Comparison of ENCODE assay signal across 14 cellular contexts in genomic region chr17:43983196-43983514, GRCh38. TPM values are rescaled to one million over a fixed set of nuclear protein-coding genes. Genes with fewer than 3 reads are reported as not detected.
A peak's percentile ranks its signal among the peaks of the same experiment; 100 is the strongest.
DNase-seq lines count a peak whose midpoint lies in the region; ATAC-seq and TF ChIP-seq lines count a peak whose summit lies in the region.
"Had no signal": no experiment of that assay in that cellular context is flagged by ENCODE, and none has a peak within 500 bp of the region (broad histone marks: within the 10 kb centered on the region; RNA-seq: fewer than 3 reads in every experiment).

No MANE protein-coding gene starts in this region.

- peak overlapping the region in 6 of 11 experiments; percentile 28 to 64 (median 54); a peak in 7 of 22 replicates for H3K4me2 ChIP-seq in BLaER1 treated with 17β-estradiol and CSF1 and Interleukin-3, amounts not matched to agents 10 nM and 100 nM
- H3K4me2 ChIP-seq in parathyroid adenoma (ENCODE audit: low read length), result peak overlapping the region; percentile 72

- peaks cover 0 to 8% (median 5%) of the 10 kb centered on the region in 10 experiments; a peak in 8 of 20 replicates for H3K4me1 ChIP-seq in BLaER1 treated with 17β-estradiol and CSF1 and Interleukin-3, amounts not matched to agents 10 nM and 100 nM
- H3K4me1 ChIP-seq in iPS-18a (ENCODE audit: control insufficient read depth, low read depth, low read length), result peaks cover 3% of the 10 kb centered on the region
- H3K4me1 ChIP-seq in parathyroid adenoma, result peaks cover 47% of the 10 kb centered on the region
- H3K4me1 ChIP-seq in testis, result no peaks in the 10 kb centered on the region

- peak overlapping the region; percentile 45 for H3K4me3 Mint-ChIP-seq in T-helper 17 cell

- TF ChIP-seq CTCF in parathyroid adenoma (IDR thresholded peaks at IDR 0.05) (no peak), testis (IDR thresholded peaks at IDR 0.05) (no peak)

- ATAC-seq in T-helper 17 cell, result no peak
- ATAC-seq: gastrocnemius medialis had no signal

- H3K27me3 Mint-ChIP-seq in T-helper 17 cell, result peaks cover 60% of the 10 kb centered on the region

- peak overlapping the region; percentile 96 for H2AFZ ChIP-seq in parathyroid adenoma

- intact Hi-C loops in testis (cut with DNase I; ENCODE audit: low total_unique reads), result no loop called here

- no peak overlapping the region for H3K27ac ChIP-seq in BLaER1 treated with 17β-estradiol and CSF1 and Interleukin-3, amounts not matched to agents 10 nM and 100 nM
- H3K27ac ChIP-seq in iPS-18a (ENCODE audit: low read length) (no peak overlapping the region), parathyroid adenoma (peak overlapping the region; percentile 87), testis (no peak overlapping the region)
- H3K27ac ChIP-seq: gastrocnemius medialis, pancreas had no signal

- DNase-seq in T-helper 17 cell (no peak), testis (no peak), inferior parietal cortex (ENCODE audit: extremely low spot score) (no peak), NAMALWA (ENCODE audit: low spot score) (no peak), T-helper 2 cell (no peak)
- DNase-seq: C1 segment of cervical spinal cord, gastrocnemius medialis, GDM1, Kasumi-1, SHP77 had no signal

- H3K4me1 Mint-ChIP-seq in T-helper 17 cell, result no peaks in the 10 kb centered on the region

- H3K9me3 ChIP-seq in BLaER1 treated with 17β-estradiol and CSF1 and Interleukin-3, amounts not matched to agents 10 nM and 100 nM (replicated peaks in 1 of 11), result no peaks in the 10 kb centered on the region
- H3K9me3 ChIP-seq in T-helper 17 cell (ENCODE audit: control insufficient read depth, low read length, poor library complexity, severe bottlenecking), result no peaks in the 10 kb centered on the region
- H3K9me3 ChIP-seq in iPS-18a (ENCODE audit: control insufficient read depth, low read depth, low read length), result no peaks in the 10 kb centered on the region
- no peaks in the 10 kb centered on the region for H3K9me3 ChIP-seq in parathyroid adenoma (ENCODE audit: control insufficient read depth, low read length)
- no peaks in the 10 kb centered on the region for H3K9me3 ChIP-seq in testis
- H3K9me3 ChIP-seq: gastrocnemius medialis, pancreas had no signal

- peaks cover 26 to 45% (median 36%) of the 10 kb centered on the region in 11 experiments for H3K27me3 ChIP-seq in BLaER1 treated with 17β-estradiol and CSF1 and Interleukin-3, amounts not matched to agents 10 nM and 100 nM
- H3K27me3 ChIP-seq in iPS-18a (ENCODE audit: control insufficient read depth, insufficient read depth, low read length), result peaks cover 33% of the 10 kb centered on the region
- no peaks in the 10 kb centered on the region for H3K27me3 ChIP-seq in parathyroid adenoma (ENCODE audit: control insufficient read depth, insufficient read depth, low read length)
- no peaks in the 10 kb centered on the region for H3K27me3 ChIP-seq in testis

- H3K79me2 ChIP-seq in parathyroid adenoma, result no peaks in the 10 kb centered on the region

- H3K36me3 ChIP-seq in BLaER1 treated with 17β-estradiol and CSF1 and Interleukin-3, amounts not matched to agents 10 nM and 100 nM, result no peaks in the 10 kb centered on the region
- H3K36me3 ChIP-seq in iPS-18a (ENCODE audit: control insufficient read depth, low read depth, low read length), result no peaks in the 10 kb centered on the region
- no peaks in the 10 kb centered on the region for H3K36me3 ChIP-seq in parathyroid adenoma (ENCODE audit: control insufficient read depth, insufficient read depth, low read length)
- H3K36me3 ChIP-seq in testis (ENCODE audit: low read depth, missing control alignments), result no peaks in the 10 kb centered on the region
- H3K36me3 ChIP-seq: gastrocnemius medialis, pancreas had no signal

- peak overlapping the region in 3 of 10 experiments; percentile 37 to 55 (median 39); a peak in 2 of 20 replicates for H3K4me3 ChIP-seq in BLaER1 treated with 17β-estradiol and CSF1 and Interleukin-3, amounts not matched to agents 10 nM and 100 nM
- H3K4me3 ChIP-seq in iPS-18a (ENCODE audit: low read length) (peak overlapping the region; percentile 66), parathyroid adenoma (ENCODE audit: low read depth, low read length) (peak overlapping the region; percentile 44), testis (peak overlapping the region in 1 of 2 donors; percentile 48)

- WGBS in testis, 2 donors, result 13 to 29% methylated on average over 4 to 5 of the region's 5 CpGs

- H4K20me1 ChIP-seq in BLaER1 treated with 17β-estradiol and CSF1 and Interleukin-3, amounts not matched to agents 10 nM and 100 nM, result no peaks in the 10 kb centered on the region; a peak in 1 of 22 replicates

- peaks cover 5% of the 10 kb centered on the region for H3K36me3 Mint-ChIP-seq in T-helper 17 cell (ENCODE audit: low read depth)

- no peak overlapping the region for H3K9ac ChIP-seq in BLaER1 treated with 17β-estradiol and CSF1 and Interleukin-3, amounts not matched to agents 10 nM and 100 nM
- no peak overlapping the region for H3K9ac ChIP-seq in iPS-18a (ENCODE audit: low read length)
- no peak overlapping the region for H3K9ac ChIP-seq in parathyroid adenoma

- H3K27ac Mint-ChIP-seq in T-helper 17 cell, result no peak overlapping the region

- no peak for TF ChIP-seq POLR2A in testis (IDR thresholded peaks at IDR 0.05)

RNA-seq across cellular contexts. Expression of gene NAGS, which starts 21.3 kb away (rescaled TPM):
- total RNA-seq in T-helper 17 cell (under 1 TPM; 0.21 to 0.42 TPM), testis (1 to 10 TPM; 2.5 to 3.1 TPM)
- 6.5 TPM for polyA plus RNA-seq in testis (ENCODE audit: insufficient read depth, low read depth, low replicate concordance)

RNA-seq across cellular contexts. Expression of gene PYY, which starts 29.4 kb away (rescaled TPM):
- total RNA-seq in T-helper 17 cell (not detected), testis (under 1 TPM in 1 of 2 donors, not detected in 1; 0.37 TPM)
- 1.5 TPM for polyA plus RNA-seq in testis (ENCODE audit: insufficient read depth, low read depth, low replicate concordance)
- total RNA-seq: gastrocnemius medialis had no signal

RNA-seq across cellular contexts. Expression of gene TMEM101, which starts 31.6 kb away (rescaled TPM):
- 10 to 100 TPM; 10.5 to 11.8 TPM for total RNA-seq in T-helper 17 cell
- 10 to 100 TPM; 38.4 to 63.3 TPM for total RNA-seq in testis
- 51.1 TPM for polyA plus RNA-seq in testis (ENCODE audit: insufficient read depth, low read depth, low replicate concordance)

RNA-seq across cellular contexts. Expression of gene PPY, which starts 40.9 kb away (rescaled TPM):
- not detected for total RNA-seq in T-helper 17 cell
- total RNA-seq in testis, result not detected
- polyA plus RNA-seq in testis (ENCODE audit: insufficient read depth, low read depth, low replicate concordance), result 0.99 TPM
- total RNA-seq: gastrocnemius medialis had no signal
